In genomic region chr11:94153320-94153719, GRCh38 we compare ENCODE assay signal across 1 cellular context.
A peak's percentile ranks its signal among the peaks of the same experiment; 100 is the strongest.
TF ChIP-seq lines count a peak whose summit lies in the region.

No MANE protein-coding gene starts in this region.

TF ChIP-seq in HepG2, 621 proteins besides CTCF, POLR2A, EP300 and RAD21 (continued from another document and continues in another):
- TF ChIP-seq RERE (CRISPR knock-in tag; IDR thresholded peaks at IDR 0.05; ENCODE audit: low read depth): no peak
- TF ChIP-seq KDM1A (CRISPR knock-in tag; IDR thresholded peaks at IDR 0.05): no peak
- TF ChIP-seq BRF2 (CRISPR knock-in tag; IDR thresholded peaks at IDR 0.05): no peak
- no peak for TF ChIP-seq SP1 (IDR thresholded peaks at IDR 0.05)
- TF ChIP-seq SP1 (CRISPR knock-in tag; IDR thresholded peaks at IDR 0.05): no peak
- TF ChIP-seq FUBP1 (CRISPR knock-in tag; IDR thresholded peaks at IDR 0.05; ENCODE audit: borderline replicate concordance): no peak
- TF ChIP-seq ATF1 (CRISPR knock-in tag; IDR thresholded peaks at IDR 0.05): no peak
- no peak for TF ChIP-seq ETV5 (CRISPR knock-in tag; IDR thresholded peaks at IDR 0.05; ENCODE audit: borderline replicate concordance)
- no peak for TF ChIP-seq CHD2 (IDR thresholded peaks at IDR 0.05; ENCODE audit: low read depth, low read length)
- TF ChIP-seq ZNF24 (IDR thresholded peaks at IDR 0.05): no peak
- no peak for TF ChIP-seq ZNF747 (CRISPR knock-in tag; IDR thresholded peaks at IDR 0.05; ENCODE audit: borderline replicate concordance)
- TF ChIP-seq GPBP1L1 (CRISPR knock-in tag; IDR thresholded peaks at IDR 0.05): no peak
- no peak for TF ChIP-seq ZNF781 (CRISPR knock-in tag; IDR thresholded peaks at IDR 0.05; ENCODE audit: borderline replicate concordance, not compliant biosample characterization)
- TF ChIP-seq AHDC1 (CRISPR knock-in tag; IDR thresholded peaks at IDR 0.05; ENCODE audit: borderline replicate concordance): no peak
- no peak for TF ChIP-seq ZNF367 (CRISPR knock-in tag; IDR thresholded peaks at IDR 0.05; ENCODE audit: borderline replicate concordance)
- no peak for TF ChIP-seq HMGXB3 (CRISPR knock-in tag; IDR thresholded peaks at IDR 0.05; ENCODE audit: borderline replicate concordance)
- no peak for TF ChIP-seq ZNF839 (CRISPR knock-in tag; IDR thresholded peaks at IDR 0.05; ENCODE audit: borderline replicate concordance)
- TF ChIP-seq ZZZ3 (CRISPR knock-in tag; IDR thresholded peaks at IDR 0.05; ENCODE audit: borderline replicate concordance): no peak
- TF ChIP-seq ZNF276 (CRISPR knock-in tag; IDR thresholded peaks at IDR 0.05; ENCODE audit: low read depth): no peak
- TF ChIP-seq ATF6 (CRISPR knock-in tag; conservative IDR thresholded peaks at IDR 0.05): no peak
- no peak for TF ChIP-seq RBM39 (IDR thresholded peaks at IDR 0.05; ENCODE audit: low read depth, low read length, poor library complexity, severe bottlenecking)
- TF ChIP-seq NFIC (IDR thresholded peaks at IDR 0.05; ENCODE audit: low read length): no peak
- TF ChIP-seq ZFP90 (CRISPR knock-in tag; IDR thresholded peaks at IDR 0.05; ENCODE audit: borderline replicate concordance): no peak
- TF ChIP-seq ZNF432 (CRISPR knock-in tag; IDR thresholded peaks at IDR 0.05; ENCODE audit: borderline replicate concordance): no peak
- no peak for TF ChIP-seq ETS1 (CRISPR knock-in tag; IDR thresholded peaks at IDR 0.05)
- peak; percentile 40; the same call in 1 of the 2 replicates for TF ChIP-seq NCOA1 (CRISPR knock-in tag; IDR thresholded peaks at IDR 0.05)
